In genomic region chr3:10315101-10315500, GRCh38 we compare ENCODE assay signal across 1 cellular context.
TF ChIP-seq lines count a peak whose summit lies in the region.

No MANE protein-coding gene starts in this region.

TF ChIP-seq in GM12878, 131 proteins besides CTCF, POLR2A, EP300 and RAD21 (continued from another document):
- TF ChIP-seq BCLAF1 (IDR thresholded peaks at IDR 0.05) (no peak), ZNF384 (IDR thresholded peaks at IDR 0.05; ENCODE audit: borderline replicate concordance, low read depth, low read length) (no peak), SREBF2 (IDR thresholded peaks at IDR 0.05; ENCODE audit: low read length) (no peak)
